Comparison of ENCODE assay signal across 1 cellular context in genomic region chr22:21686634-21687393, GRCh38.
A peak's percentile ranks its signal among the peaks of the same experiment; 100 is the strongest.
TF ChIP-seq lines count a peak whose summit lies in the region.

No MANE protein-coding gene starts in this region.

TF ChIP-seq in K562, 482 proteins besides CTCF, POLR2A, EP300 and RAD21 (continues in another document):
- no peak for TF ChIP-seq CBX8 (IDR thresholded peaks at IDR 0.05; ENCODE audit: borderline replicate concordance, extremely low read depth, low read depth, low read length, poor library complexity, severe bottlenecking)
- TF ChIP-seq TRIM24 (IDR thresholded peaks at IDR 0.05) = no peak
- TF ChIP-seq ZBTB5 (IDR thresholded peaks at IDR 0.05) = no peak
- no peak for TF ChIP-seq USF2 (CRISPR knock-in tag; IDR thresholded peaks at IDR 0.05)
- TF ChIP-seq USF1 (CRISPR knock-in tag; IDR thresholded peaks at IDR 0.05) = peak; percentile 55
- no peak for TF ChIP-seq CREB3L1 (IDR thresholded peaks at IDR 0.05; ENCODE audit: borderline replicate concordance, low read depth)
- no peak; the same call in 1 of the 2 replicates for TF ChIP-seq MED1 (CRISPR knock-in tag; IDR thresholded peaks at IDR 0.05; ENCODE audit: borderline replicate concordance)
- no peak for TF ChIP-seq KAT8 (IDR thresholded peaks at IDR 0.05; ENCODE audit: low read depth)
- no peak for TF ChIP-seq FOXJ2 (tag; IDR thresholded peaks at IDR 0.05)
- no peak for TF ChIP-seq ZNF407 (IDR thresholded peaks at IDR 0.05; ENCODE audit: low read depth)
- TF ChIP-seq RREB1 (CRISPR knock-in tag; IDR thresholded peaks at IDR 0.05) = no peak
- TF ChIP-seq TSC22D4 (tag; IDR thresholded peaks at IDR 0.05) = no peak
- TF ChIP-seq THRA (IDR thresholded peaks at IDR 0.05) = no peak
- no peak for TF ChIP-seq ZNF184 (CRISPR knock-in tag; IDR thresholded peaks at IDR 0.05)
- no peak for TF ChIP-seq ELF1 (tag; IDR thresholded peaks at IDR 0.05)
- TF ChIP-seq CHD2 (IDR thresholded peaks at IDR 0.05; ENCODE audit: low read depth, low read length) = no peak
- no peak for TF ChIP-seq U2AF2 (optimal IDR thresholded peaks at IDR 0.05; ENCODE audit: low read depth, low read length)
- no peak for TF ChIP-seq ETV5 (CRISPR knock-in tag; IDR thresholded peaks at IDR 0.05; ENCODE audit: low read depth)
- peak; percentile 51; the same call in 1 of the 2 replicates for TF ChIP-seq ZBTB7A (IDR thresholded peaks at IDR 0.05; ENCODE audit: borderline replicate concordance, control insufficient read depth, low read depth, low read length)
- TF ChIP-seq SIRT6 (IDR thresholded peaks at IDR 0.05; ENCODE audit: low read depth, low read length) = no peak
- TF ChIP-seq ZNF584 (CRISPR knock-in tag; IDR thresholded peaks at IDR 0.05; ENCODE audit: low read depth) = no peak
- no peak for TF ChIP-seq HCFC1 (IDR thresholded peaks at IDR 0.05; ENCODE audit: low read depth, low read length)
- TF ChIP-seq XRCC4 (IDR thresholded peaks at IDR 0.05; ENCODE audit: extremely low read depth, insufficient read depth, insufficient read length) = no peak
- TF ChIP-seq BRCA1 (IDR thresholded peaks at IDR 0.05) = no peak
- TF ChIP-seq BRCA1 (CRISPR knock-in tag; IDR thresholded peaks at IDR 0.05) = no peak
- TF ChIP-seq SAP30 (IDR thresholded peaks at IDR 0.05; ENCODE audit: borderline replicate concordance, insufficient read depth, low read depth, low read length, poor library complexity, severe bottlenecking) = peak; percentile 25
- TF ChIP-seq ZNF778 (CRISPR knock-in tag; IDR thresholded peaks at IDR 0.05) = no peak
- no peak for TF ChIP-seq POU5F1 (IDR thresholded peaks at IDR 0.05; ENCODE audit: borderline replicate concordance, low read depth, low read length, partially characterized antibody)
- TF ChIP-seq ZSCAN29 (IDR thresholded peaks at IDR 0.05) = no peak
- 0 out of 2 replicates have a peak, but pooled peaks have one; percentile 6 for TF ChIP-seq REST (CRISPR knock-in tag; IDR thresholded peaks at IDR 0.05; ENCODE audit: low read depth)
- TF ChIP-seq EGR1 (conservative IDR thresholded peaks at IDR 0.05) = no peak; the same call in 1 of the 2 replicates
- TF ChIP-seq NCOA6 (IDR thresholded peaks at IDR 0.05) = no peak
- TF ChIP-seq PHF20 (IDR thresholded peaks at IDR 0.05; ENCODE audit: partially characterized antibody) = no peak
- TF ChIP-seq FOXP1 (CRISPR knock-in tag; IDR thresholded peaks at IDR 0.05) = no peak; the same call in none of the 2 replicates
